8 cellular contexts compared by ENCODE assay signal in the genomic region with DNA sequence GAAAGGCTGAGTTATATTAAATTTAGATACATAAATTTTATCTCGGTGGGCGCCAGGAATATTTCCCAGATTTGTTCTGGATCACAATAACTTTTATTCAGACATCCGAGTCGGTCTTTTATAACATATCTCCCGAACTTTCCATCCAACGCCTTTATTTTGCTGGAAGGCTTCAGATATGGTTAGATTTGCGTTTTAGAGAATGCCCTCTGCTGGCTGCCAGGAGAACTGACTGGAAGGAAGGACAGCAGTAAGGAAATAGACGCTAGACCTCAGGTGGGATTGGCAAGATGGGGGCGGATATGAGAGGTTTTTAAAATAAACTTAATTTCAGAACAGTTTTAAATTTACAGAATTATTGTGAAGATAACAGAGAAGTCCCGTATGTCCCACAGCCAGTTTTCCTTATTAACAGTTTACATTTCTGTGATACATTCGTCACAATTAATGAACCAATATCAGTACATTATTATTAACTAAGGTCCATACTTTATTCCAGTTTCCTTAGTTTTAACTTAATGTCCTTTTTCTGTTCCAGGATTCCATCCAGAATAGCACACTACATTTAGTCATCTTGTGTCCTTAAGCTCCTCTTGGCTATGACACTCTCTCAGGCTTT. TPM values are rescaled to one million over a fixed set of nuclear protein-coding genes. Genes with fewer than 3 reads are reported as not detected.
DNase-seq lines count a peak whose midpoint lies in the region; ATAC-seq and TF ChIP-seq lines count a peak whose summit lies in the region.

No MANE protein-coding gene starts in this region.

- intact Hi-C loops in left ventricle myocardium superior (cut with micrococcal nuclease): no loop called here

- peak; percentile 71 for TF ChIP-seq CTCF in HFF-Myc (IDR thresholded peaks at IDR 0.05; ENCODE audit: low read depth, low read length, missing control alignments)

- peak; percentile 18 for ATAC-seq in left ventricle myocardium superior
- no peak for ATAC-seq in HG02623 (IDR thresholded peaks at IDR 0.05; ENCODE audit: unreplicated experiment)
- no peak for ATAC-seq in HG03439 (IDR thresholded peaks at IDR 0.05; ENCODE audit: unreplicated experiment)

- H3K4me3 ChIP-seq in HFF-Myc (replicated peaks; ENCODE audit: low read depth, low read length): peak overlapping the region; percentile 17

- DNase-seq in COR-L47 (lab: John Stamatoyannopoulos, UW) (peak; percentile 22), HFF-Myc (ENCODE audit: extremely low read depth, low read depth) (no peak), NCI-H748 treated with DMSO at 0.1 percent for 48 hours (lab: John Stamatoyannopoulos, UW) (peak; percentile 74), amniotic stem cell (lab: John Stamatoyannopoulos, UW) (peak; percentile 16), left ventricle myocardium superior (peak; percentile 48), renal cortical epithelial cell (ENCODE audit: low read depth) (peak; percentile 60)

RNA-seq across cellular contexts. Expression of gene KANTR, which starts 4.6 kb away (rescaled TPM):
- total RNA-seq in left ventricle myocardium superior (4.8 TPM), renal cortical epithelial cell (3.0 and 9.2 TPM in 2 replicates)

RNA-seq across cellular contexts. Expression of gene TSPYL2, which starts 7.2 kb away (rescaled TPM):
- total RNA-seq in left ventricle myocardium superior (38.6 TPM), renal cortical epithelial cell (3.3 and 7.9 TPM in 2 replicates)

RNA-seq across cellular contexts. Expression of gene GPR173, which starts 40.7 kb away (rescaled TPM):
- 0.50 TPM for total RNA-seq in left ventricle myocardium superior
- 0.52 and 3.3 TPM in 2 replicates for total RNA-seq in renal cortical epithelial cell
